In the genomic region with DNA sequence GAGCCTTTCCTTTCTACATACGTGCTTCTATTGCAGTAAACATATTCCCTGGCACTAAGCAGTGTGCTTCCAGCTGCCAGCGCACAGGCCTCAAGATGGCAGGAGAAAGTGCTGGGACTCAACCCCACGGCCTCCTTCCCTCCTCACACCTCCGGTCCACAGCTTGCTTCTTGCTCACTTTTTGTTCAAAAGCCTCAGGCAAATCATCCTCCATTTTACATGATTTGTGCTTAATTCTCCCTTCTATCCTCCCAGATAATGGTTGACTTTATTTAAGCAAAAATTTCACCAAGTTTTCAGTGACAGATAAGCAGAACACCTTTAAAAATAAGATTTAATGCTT, we compare ENCODE assay signal across 14 cellular contexts. TPM values are rescaled to one million over a fixed set of nuclear protein-coding genes. Genes with fewer than 3 reads are reported as not detected.
DNase-seq lines count a peak whose midpoint lies in the region; ATAC-seq and TF ChIP-seq lines count a peak whose summit lies in the region.
"Had no signal": no experiment of that assay in that cellular context is flagged by ENCODE, and none has a peak within 500 bp of the region (broad histone marks: within the 10 kb centered on the region; RNA-seq: fewer than 3 reads in every experiment).

No MANE protein-coding gene starts in this region.

- H3K4me1 ChIP-seq in RWPE2 (ENCODE audit: insufficient read depth, poor library complexity, severe bottlenecking) (peaks cover 13% of the 10 kb centered on the region), upper lobe of left lung (peaks cover 24 to 42% (median 29%) of the 10 kb centered on the region in 4 donors)

- H3K9me3 Mint-ChIP-seq in activated naive CD4-positive, alpha-beta T cell treated with anti-CD3 and anti-CD28 coated beads for 36 hours, result no peaks in the 10 kb centered on the region
- no peaks in the 10 kb centered on the region for H3K9me3 Mint-ChIP-seq in central memory CD8-positive, alpha-beta T cell
- H3K9me3 Mint-ChIP-seq in stimulated activated naive B cell treated with anti-CD40 and anti-IgM and Interleukin-4, amounts not matched to agents 10 μg/mL and 1 μg/mL and 100 μg/mL, for 72 hours, result no peaks in the 10 kb centered on the region

- TF ChIP-seq CTCF in RWPE2 (IDR thresholded peaks at IDR 0.05; ENCODE audit: poor library complexity, severe bottlenecking) (no peak), upper lobe of left lung (IDR thresholded peaks at IDR 0.05) (no peak)

- H3K9me3 ChIP-seq in RWPE2 (ENCODE audit: severe bottlenecking) (no peaks in the 10 kb centered on the region), upper lobe of left lung (no peaks in the 10 kb centered on the region)
- H3K9me3 ChIP-seq: mucosa of descending colon had no signal

- H3K27me3 ChIP-seq in RWPE2 (ENCODE audit: insufficient read depth, poor library complexity, severe bottlenecking) (no peaks in the 10 kb centered on the region), upper lobe of left lung (no peaks in the 10 kb centered on the region)
- H3K27me3 ChIP-seq: brain microvascular endothelial cell had no signal

- H3K36me3 ChIP-seq in RWPE2 (ENCODE audit: low read depth), result peaks cover 13% of the 10 kb centered on the region
- peaks cover 0 to 8% (median 0%) of the 10 kb centered on the region in 4 donors for H3K36me3 ChIP-seq in upper lobe of left lung
- H3K36me3 ChIP-seq: brain microvascular endothelial cell had no signal

- H3K27ac ChIP-seq in RWPE2 (ENCODE audit: poor library complexity, severe bottlenecking) (peak overlapping the region; percentile 4), upper lobe of left lung (no peak overlapping the region)
- H3K27ac ChIP-seq: brain microvascular endothelial cell had no signal

- TF ChIP-seq EP300 in upper lobe of left lung (IDR thresholded peaks at IDR 0.05), result no peak

- peak overlapping the region; percentile 89 for H3K27ac Mint-ChIP-seq in activated naive CD4-positive, alpha-beta T cell treated with anti-CD3 and anti-CD28 coated beads for 36 hours
- H3K27ac Mint-ChIP-seq in central memory CD8-positive, alpha-beta T cell (ENCODE audit: low read depth), result peak overlapping the region; percentile 87
- H3K27ac Mint-ChIP-seq in stimulated activated naive B cell treated with anti-CD40 and anti-IgM and Interleukin-4, amounts not matched to agents 10 μg/mL and 1 μg/mL and 100 μg/mL, for 72 hours, result no peak overlapping the region

- CTCF ChIA-PET in activated naive CD4-positive, alpha-beta T cell treated with anti-CD3 and anti-CD28 coated beads for 36 hours (lab: Charles Lee), result interaction anchor here (0.8 to 1.9 kb wide), 9 partner anchors 11 to 263 kb away, joined by 3 to 7 read pairs (median 4); a partner anchor contains a TSS

- TF ChIP-seq POLR2A in upper lobe of left lung (IDR thresholded peaks at IDR 0.05), result no peak

- H3K4me3 ChIP-seq in RWPE2 (ENCODE audit: severe bottlenecking) (no peak overlapping the region), upper lobe of left lung (no peak overlapping the region)
- H3K4me3 ChIP-seq: mucosa of descending colon had no signal

- peak overlapping the region; percentile 90 for H3K4me3 Mint-ChIP-seq in activated naive CD4-positive, alpha-beta T cell treated with anti-CD3 and anti-CD28 coated beads for 36 hours
- peak overlapping the region; percentile 89 for H3K4me3 Mint-ChIP-seq in central memory CD8-positive, alpha-beta T cell
- H3K4me3 Mint-ChIP-seq in stimulated activated naive B cell treated with anti-CD40 and anti-IgM and Interleukin-4, amounts not matched to agents 10 μg/mL and 1 μg/mL and 100 μg/mL, for 72 hours, result peak overlapping the region; percentile 11 to 61

- H3K27me3 Mint-ChIP-seq in activated naive CD4-positive, alpha-beta T cell treated with anti-CD3 and anti-CD28 coated beads for 36 hours (ENCODE audit: low read depth), result no peaks in the 10 kb centered on the region
- no peaks in the 10 kb centered on the region for H3K27me3 Mint-ChIP-seq in central memory CD8-positive, alpha-beta T cell
- no peaks in the 10 kb centered on the region for H3K27me3 Mint-ChIP-seq in stimulated activated naive B cell treated with anti-CD40 and anti-IgM and Interleukin-4, amounts not matched to agents 10 μg/mL and 1 μg/mL and 100 μg/mL, for 72 hours

- DNase-seq in activated naive CD4-positive, alpha-beta T cell treated with anti-CD3 and anti-CD28 coated beads for 36 hours, result no peak
- DNase-seq in activated naive CD4-positive, alpha-beta T cell treated with Interleukin-2 at 50 U/mL for 16 hours, result no peak
- DNase-seq in RWPE2 (ENCODE audit: low spot score), result no peak
- DNase-seq in central memory CD8-positive, alpha-beta T cell (ENCODE audit: low spot score in 2 of 2), result no peak
- DNase-seq in stimulated activated naive B cell treated with anti-CD40 and anti-IgM and Interleukin-4, amounts not matched to agents 10 μg/mL and 1 μg/mL and 100 μg/mL, for 72 hours, result no peak
- no peak for DNase-seq in upper lobe of left lung
- DNase-seq: brain microvascular endothelial cell, DMS79 treated with DMSO at 0.1 percent for 48 hours, NCI-H146, retina, RPMI8226 had no signal

- intact Hi-C loops in activated naive CD4-positive, alpha-beta T cell treated with anti-CD3 and anti-CD28 coated beads for 36 hours (cut with micrococcal nuclease), result loop anchor here (2.0 kb wide), 1 partner anchor 61 kb away; no protein-coding TSS in a partner anchor

- no peak for ATAC-seq in RWPE2 (ENCODE audit: low read depth)
- no peak for ATAC-seq in central memory CD8-positive, alpha-beta T cell (replicated peaks; ENCODE audit: extremely low read depth, poor library complexity, severe bottlenecking)
- no peak for ATAC-seq in stimulated activated naive B cell treated with anti-CD40 and anti-IgM and Interleukin-4, amounts not matched to agents 10 μg/mL and 1 μg/mL and 100 μg/mL, for 72 hours (replicated peaks)
- no peak for ATAC-seq in GM21515 (IDR thresholded peaks at IDR 0.05; ENCODE audit: unreplicated experiment)
- no peak for ATAC-seq in HG03280 (IDR thresholded peaks at IDR 0.05; ENCODE audit: unreplicated experiment)
- no peak for ATAC-seq in upper lobe of left lung (ENCODE audit: low FRiP score in 2 of 2)

- H3K4me1 Mint-ChIP-seq in activated naive CD4-positive, alpha-beta T cell treated with anti-CD3 and anti-CD28 coated beads for 36 hours (ENCODE audit: low read depth), result peaks cover 64% of the 10 kb centered on the region
- H3K4me1 Mint-ChIP-seq in central memory CD8-positive, alpha-beta T cell, result peaks cover 57% of the 10 kb centered on the region
- H3K4me1 Mint-ChIP-seq in stimulated activated naive B cell treated with anti-CD40 and anti-IgM and Interleukin-4, amounts not matched to agents 10 μg/mL and 1 μg/mL and 100 μg/mL, for 72 hours, result peaks cover 51 to 90% of the 10 kb centered on the region in 2 donors

- WGBS in upper lobe of left lung, 2 donors, result 80 to 84% methylated on average over 4 of the region's 4 CpGs

- peaks cover 44% of the 10 kb centered on the region for H3K36me3 Mint-ChIP-seq in activated naive CD4-positive, alpha-beta T cell treated with anti-CD3 and anti-CD28 coated beads for 36 hours (ENCODE audit: low read depth)
- peaks cover 17% of the 10 kb centered on the region for H3K36me3 Mint-ChIP-seq in central memory CD8-positive, alpha-beta T cell (ENCODE audit: insufficient read depth)
- peaks cover 22 to 29% of the 10 kb centered on the region in 2 donors for H3K36me3 Mint-ChIP-seq in stimulated activated naive B cell treated with anti-CD40 and anti-IgM and Interleukin-4, amounts not matched to agents 10 μg/mL and 1 μg/mL and 100 μg/mL, for 72 hours

RNA-seq across cellular contexts. Expression of a gene that starts 5.5 kb away (rescaled TPM):
- total RNA-seq in activated naive CD4-positive, alpha-beta T cell treated with anti-CD3 and anti-CD28 coated beads for 36 hours, result 10 to 100 TPM; 50.6 to 52.1 TPM
- 1 to 10 TPM in 4 of 6 donors, under 1 TPM in 2; 0.76 to 3.1 (median 1.5) TPM for total RNA-seq in upper lobe of left lung

RNA-seq across cellular contexts. Expression of a gene that starts 47.9 kb away (rescaled TPM):
- 100 to 1,000 TPM; 132 to 145 TPM for total RNA-seq in activated naive CD4-positive, alpha-beta T cell treated with anti-CD3 and anti-CD28 coated beads for 36 hours
- total RNA-seq in upper lobe of left lung, result 10 to 100 TPM; 42.4 to 71.4 (median 62.8) TPM

Comparison
In these comparisons a context has a peak if more than half of its experiments do, and no peak if none do; other contexts are left out.
1. H3K4me3 Mint-ChIP-seq: peak in every context shown above with its lines; median percentile 90 in activated naive CD4-positive, alpha-beta T cell treated with anti-CD3 and anti-CD28 coated beads for 36 hours; 89 in central memory CD8-positive, alpha-beta T cell; 36 in stimulated activated naive B cell treated with anti-CD40 and anti-IgM and Interleukin-4, amounts not matched to agents 10 μg/mL and 1 μg/mL and 100 μg/mL, for 72 hours.
2. RNA of a gene that starts 5.5 kb away (total RNA-seq): 50.6 to 52.1 TPM in activated naive CD4-positive, alpha-beta T cell treated with anti-CD3 and anti-CD28 coated beads for 36 hours; 0.76 to 3.1 TPM in upper lobe of left lung; every median in the first group is over 10 times any median in the second.